ENCODE assay signal across 8 cellular contexts in genomic region chr7:1667566-1668485, GRCh38. TPM values are rescaled to one million over a fixed set of nuclear protein-coding genes. Genes with fewer than 3 reads are reported as not detected.
A peak's percentile ranks its signal among the peaks of the same experiment; 100 is the strongest.
DNase-seq lines count a peak whose midpoint lies in the region; ATAC-seq and TF ChIP-seq lines count a peak whose summit lies in the region.

No MANE protein-coding gene starts in this region.

- H3K27ac Mint-ChIP-seq in mesothelial cell of epicardium: no peak overlapping the region

- no peak for ATAC-seq in upper lobe of right lung
- no peak for ATAC-seq in HG02798 (IDR thresholded peaks at IDR 0.05; ENCODE audit: poor library complexity, unreplicated experiment)
- ATAC-seq in esophagus mucosa: no peak

- H3K27me3 ChIP-seq in ectodermal cell (ENCODE audit: control insufficient read depth, insufficient read depth, low read length, poor library complexity, severe bottlenecking): peaks cover 87% of the 10 kb centered on the region
- peaks cover 89% of the 10 kb centered on the region for H3K27me3 ChIP-seq in upper lobe of right lung

- H3K36me3 Mint-ChIP-seq in mesothelial cell of epicardium: no peaks in the 10 kb centered on the region

- TF ChIP-seq CTCF in mesothelial cell of epicardium (IDR thresholded peaks at IDR 0.05; ENCODE audit: unreplicated experiment): no peak
- TF ChIP-seq CTCF in upper lobe of right lung (IDR thresholded peaks at IDR 0.05): no peak

- no peak overlapping the region for H3K27ac ChIP-seq in ectodermal cell (ENCODE audit: insufficient read depth, low read depth, low read length, poor library complexity, severe bottlenecking)
- H3K27ac ChIP-seq in upper lobe of right lung: no peak overlapping the region

- H3K36me3 ChIP-seq in ectodermal cell (ENCODE audit: control insufficient read depth, insufficient read depth, low read length) (no peaks in the 10 kb centered on the region), upper lobe of right lung (no peaks in the 10 kb centered on the region)

- peaks cover 51% of the 10 kb centered on the region for H3K27me3 Mint-ChIP-seq in mesothelial cell of epicardium (ENCODE audit: low read depth)

- peaks cover 9% of the 10 kb centered on the region for H3K4me1 Mint-ChIP-seq in mesothelial cell of epicardium

- 8% methylated on average over 78 of the region's 78 CpGs for WGBS in ectodermal cell, 2 experiments

- intact Hi-C loops in upper lobe of right lung (cut with DNase I): no loop called here

- H3K4me3 Mint-ChIP-seq in mesothelial cell of epicardium: peak overlapping the region; percentile 79

- H3K4me1 ChIP-seq in ectodermal cell (ENCODE audit: control insufficient read depth, insufficient read depth, low read length) (peaks cover 21% of the 10 kb centered on the region), upper lobe of right lung (peaks cover 30% of the 10 kb centered on the region)

- peak; percentile 61 for DNase-seq in activated effector memory CD4-positive, alpha-beta T cell treated with anti-CD3 and anti-CD28 coated beads, Interleukin-2, amount 50 U/mL, for 16 hours
- no peak for DNase-seq in activated effector memory CD4-positive, alpha-beta T cell treated with Interleukin-2 at 50 U/mL for 16 hours
- peak; percentile 24 to 44 for DNase-seq in mesothelial cell of epicardium (ENCODE audit: low spot score in 2 of 2, unreplicated experiment in 2 of 2)
- peak; percentile 57 for DNase-seq in upper lobe of right lung
- DNase-seq in putamen (ENCODE audit: low spot score): no peak

- H3K4me3 ChIP-seq in ectodermal cell (ENCODE audit: insufficient read depth, low read depth, low read length) (peak overlapping the region; percentile 49), upper lobe of right lung (peak overlapping the region; percentile 50)

- H3K9me3 Mint-ChIP-seq in mesothelial cell of epicardium: no peaks in the 10 kb centered on the region

- H3K9me3 ChIP-seq in ectodermal cell (ENCODE audit: control insufficient read depth, low read length) (no peaks in the 10 kb centered on the region), upper lobe of right lung (no peaks in the 10 kb centered on the region)

RNA-seq across cellular contexts. Expression of gene ELFN1, which starts 2.3 kb away (rescaled TPM):
- 8.4 TPM for polyA plus RNA-seq in ectodermal cell (2013, experiment 1 of 4)
- 8.4 TPM for polyA plus RNA-seq in ectodermal cell (2013, experiment 2 of 4)
- 9.3 TPM for polyA plus RNA-seq in ectodermal cell (2013, experiment 3 of 4)
- polyA plus RNA-seq in ectodermal cell (2013, experiment 4 of 4): 10.2 TPM
- total RNA-seq in mesothelial cell of epicardium (11.4 to 13.5 TPM (median 11.9 TPM) in 3 replicates), upper lobe of right lung (4.3 TPM), esophagus mucosa (0.68 TPM)

Comparison
In these comparisons a context has a peak if more than half of its experiments do, and no peak if none do; other contexts are left out.
1. DNase-seq: peak in activated effector memory CD4-positive, alpha-beta T cell treated with anti-CD3 and anti-CD28 coated beads, Interleukin-2, amount 50 U/mL, for 16 hours (single experiment), mesothelial cell of epicardium (2 of 2) and upper lobe of right lung (single experiment); none in activated effector memory CD4-positive, alpha-beta T cell treated with Interleukin-2 at 50 U/mL for 16 hours (single experiment) and putamen (single experiment).